8 cellular contexts compared by ENCODE assay signal in genomic region chr20:5000263-5001173, GRCh38. TPM values are rescaled to one million over a fixed set of nuclear protein-coding genes. Genes with fewer than 3 reads are reported as not detected.
DNase-seq lines count a peak whose midpoint lies in the region; ATAC-seq and TF ChIP-seq lines count a peak whose summit lies in the region.

No MANE protein-coding gene starts in this region.

- no peaks in the 10 kb centered on the region for H3K27me3 ChIP-seq in CD8-positive, alpha-beta memory T cell (ENCODE audit: insufficient read depth, low read length, poor library complexity, severe bottlenecking)
- peaks cover 6% of the 10 kb centered on the region for H3K27me3 ChIP-seq in H7 (ENCODE audit: control insufficient read depth, insufficient read depth, low read length)
- no peaks in the 10 kb centered on the region for H3K27me3 ChIP-seq in osteoblast (ENCODE audit: insufficient read depth, low read length)

- H3K4me3 ChIP-seq in CD8-positive, alpha-beta memory T cell (ENCODE audit: low read length) = peak overlapping the region; percentile 89
- H3K4me3 ChIP-seq in H7 (ENCODE audit: insufficient read depth, low read depth, low read length) = peak overlapping the region; percentile 64
- H3K4me3 ChIP-seq in osteoblast (ENCODE audit: insufficient read depth, low read length) = peak overlapping the region; percentile 85

- peak overlapping the region; percentile 78 for H2AFZ ChIP-seq in osteoblast (ENCODE audit: low read length)

- intact Hi-C loops in Right ventricle myocardium inferior (cut with DNase I) = loop anchor here (10.0 kb wide), 1 partner anchor 74 kb away; no protein-coding TSS in a partner anchor

- no peaks in the 10 kb centered on the region for H3K9me3 ChIP-seq in CD8-positive, alpha-beta memory T cell (ENCODE audit: low read length)
- no peaks in the 10 kb centered on the region for H3K9me3 ChIP-seq in osteoblast (ENCODE audit: low read depth, low read length)

- peak; percentile 49 to 62 for ATAC-seq in activated naive CD4-positive, alpha-beta T cell treated with anti-CD3 and anti-CD28 coated beads, Interleukin-2, amount 50 U/mL, for 72 hours
- peak; percentile 67 for ATAC-seq in Right ventricle myocardium inferior

- CTCF ChIA-PET in CD8-positive, alpha-beta memory T cell (lab: Charles Lee) = interaction anchor here (1.0 kb wide), 1 partner anchor 101 kb away, joined by 3 read pairs; no protein-coding TSS in a partner anchor

- H3K27me3 Mint-ChIP-seq in CD8-positive, alpha-beta memory T cell = no peaks in the 10 kb centered on the region

- no peaks in the 10 kb centered on the region for H3K9me3 Mint-ChIP-seq in CD8-positive, alpha-beta memory T cell
- no peaks in the 10 kb centered on the region for H3K9me3 Mint-ChIP-seq in activated naive CD4-positive, alpha-beta T cell treated with anti-CD3 and anti-CD28 coated beads, Interleukin-2, amount 50 U/mL, for 72 hours

- peaks cover 37 to 48% (median 43%) of the 10 kb centered on the region in 3 donors for H3K4me1 Mint-ChIP-seq in CD8-positive, alpha-beta memory T cell

- H4K20me1 ChIP-seq in osteoblast (ENCODE audit: insufficient read depth, low read length) = peaks cover 24% of the 10 kb centered on the region

- TF ChIP-seq CTCF in osteoblast (IDR thresholded peaks at IDR 0.05; ENCODE audit: extremely low read depth, low read depth, low read length) = no peak

- peaks cover 48% of the 10 kb centered on the region for H3K79me2 ChIP-seq in osteoblast (ENCODE audit: insufficient read depth, low read length)

- H3K27ac Mint-ChIP-seq in CD8-positive, alpha-beta memory T cell = peak overlapping the region; percentile 31 to 92 (median 76)
- H3K27ac Mint-ChIP-seq in activated naive CD4-positive, alpha-beta T cell treated with anti-CD3 and anti-CD28 coated beads, Interleukin-2, amount 50 U/mL, for 72 hours = peak overlapping the region; percentile 77 to 91

- POLR2A ChIA-PET in CD8-positive, alpha-beta memory T cell (lab: Charles Lee) = interaction anchor here (1.2 to 1.8 kb wide), 2 partner anchors 38 to 56 kb away, joined by 4 to 5 read pairs; no protein-coding TSS in a partner anchor

- peak overlapping the region; percentile 98 for H3K4me2 ChIP-seq in osteoblast (ENCODE audit: insufficient read depth, low read length)

- H3K36me3 ChIP-seq in CD8-positive, alpha-beta memory T cell (ENCODE audit: insufficient read depth, low read length) = no peaks in the 10 kb centered on the region
- H3K36me3 ChIP-seq in H7 (replicated peaks; ENCODE audit: control insufficient read depth, insufficient read depth, low read length) = no peaks in the 10 kb centered on the region
- no peaks in the 10 kb centered on the region for H3K36me3 ChIP-seq in osteoblast (ENCODE audit: insufficient read depth, low read length)

- peak overlapping the region; percentile 88 to 96 (median 91) for H3K4me3 Mint-ChIP-seq in CD8-positive, alpha-beta memory T cell

- H3K4me1 ChIP-seq in CD8-positive, alpha-beta memory T cell (ENCODE audit: insufficient read depth, low read length) = peaks cover 17% of the 10 kb centered on the region
- peaks cover 17% of the 10 kb centered on the region for H3K4me1 ChIP-seq in osteoblast (ENCODE audit: insufficient read depth, low read length)

- no peak overlapping the region for H3K27ac ChIP-seq in CD8-positive, alpha-beta memory T cell (ENCODE audit: low read depth, low read length)
- H3K27ac ChIP-seq in osteoblast (ENCODE audit: low read depth, low read length) = peak overlapping the region; percentile 17

- DNase-seq in CD8-positive, alpha-beta memory T cell = peak in 4 of 5 donors; percentile 6 to 56 (median 28)
- DNase-seq in H7 = peak; percentile 77
- DNase-seq in NCI-H774 (lab: John Stamatoyannopoulos, UW) = peak; percentile 1
- DNase-seq in activated naive CD4-positive, alpha-beta T cell treated with anti-CD3 and anti-CD28 coated beads, Interleukin-2, amount 50 U/mL, for 72 hours (ENCODE audit: low spot score in 2 of 2) = peak; percentile 27 to 56
- DNase-seq in Right ventricle myocardium inferior (ENCODE audit: missing footprints) = peak; percentile 73
- DNase-seq in osteoblast (ENCODE audit: insufficient read length, low spot score, missing footprints) = peak; percentile 98
- DNase-seq in NK-92 treated with Interleukin-12 subunit alpha and Interleukin-12 subunit beta, amount 100 ng/mL, for 24 hours (lab: John Stamatoyannopoulos, UW) = no peak
- DNase-seq in DMS114 treated with DMSO at 0.1 percent for 48 hours (lab: John Stamatoyannopoulos, UW; ENCODE audit: unreplicated experiment) = no peak

- peaks cover 0 to 9% (median 2%) of the 10 kb centered on the region in 3 donors for H3K36me3 Mint-ChIP-seq in CD8-positive, alpha-beta memory T cell
- H3K36me3 Mint-ChIP-seq in activated naive CD4-positive, alpha-beta T cell treated with anti-CD3 and anti-CD28 coated beads, Interleukin-2, amount 50 U/mL, for 72 hours = peaks cover 6 to 7% of the 10 kb centered on the region in 2 donors

RNA-seq across cellular contexts. Expression of gene SLC23A2, which starts 0.8 kb away (rescaled TPM):
- total RNA-seq in CD8-positive, alpha-beta memory T cell = 10 to 100 TPM; 20.6 to 24.3 TPM
- polyA plus RNA-seq in CD8-positive, alpha-beta memory T cell = 6.7 TPM
- total RNA-seq in H7 (2014; rRNA removed; shearing (Covaris generic)) = 5.9 TPM in 2 replicates
- total RNA-seq in activated naive CD4-positive, alpha-beta T cell treated with anti-CD3 and anti-CD28 coated beads, Interleukin-2, amount 50 U/mL, for 72 hours = 10 to 100 TPM; 20.1 to 21.5 TPM
- total RNA-seq in Right ventricle myocardium inferior (6.7 TPM), osteoblast (17.7 and 20.6 TPM in 2 replicates)

Comparison
In these comparisons a context has a peak if more than half of its experiments do, and no peak if none do; other contexts are left out.
1. DNase-seq: peak in CD8-positive, alpha-beta memory T cell (4 of 5), H7 (single experiment), NCI-H774 (single experiment), activated naive CD4-positive, alpha-beta T cell treated with anti-CD3 and anti-CD28 coated beads, Interleukin-2, amount 50 U/mL, for 72 hours (2 of 2), Right ventricle myocardium inferior (single experiment) and osteoblast (single experiment); none in NK-92 treated with Interleukin-12 subunit alpha and Interleukin-12 subunit beta, amount 100 ng/mL, for 24 hours (single experiment) and DMS114 treated with DMSO at 0.1 percent for 48 hours (single experiment).
2. Peak in every context shown above with its lines, with median percentiles within 50 percentile points of each other: H3K4me3 ChIP-seq.